31 cellular contexts compared by ENCODE assay signal in genomic region chr11:12069053-12069676, GRCh38. TPM values are rescaled to one million over a fixed set of nuclear protein-coding genes. Genes with fewer than 3 reads are reported as not detected.
A peak's percentile ranks its signal among the peaks of the same experiment; 100 is the strongest.
DNase-seq lines count a peak whose midpoint lies in the region; ATAC-seq and TF ChIP-seq lines count a peak whose summit lies in the region.
"Had no signal": no experiment of that assay in that cellular context is flagged by ENCODE, and none has a peak within 500 bp of the region (broad histone marks: within the 10 kb centered on the region; RNA-seq: fewer than 3 reads in every experiment).

No MANE protein-coding gene starts in this region.

- H2AFZ ChIP-seq in neuronal stem cell (ENCODE audit: low read length): no peak overlapping the region

- H3K4me1 Mint-ChIP-seq in WTC11: peaks cover 26% of the 10 kb centered on the region

- no peak overlapping the region for H3K9ac ChIP-seq in neuronal stem cell (ENCODE audit: low read depth, low read length, poor library complexity)

- H3K9me3 ChIP-seq in neuronal stem cell (replicated peaks in 1 of 2; ENCODE audit: control insufficient read depth in 2 of 2, insufficient read depth in 1 of 2, low read depth in 1 of 2, low read length in 2 of 2) (no peaks in the 10 kb centered on the region), HAP-1 (no peaks in the 10 kb centered on the region)
- H3K9me3 ChIP-seq: ovary, thyroid gland had no signal

- in situ Hi-C loops in G401 (cut with HindIII; ENCODE audit: low sequenced_read_pairs) (no loop called here), HAP-1 (cut with MboI; ENCODE audit: low sequenced_read_pairs) (loop anchor here (25.0 kb wide), 1 partner anchor 843 kb away; no protein-coding TSS in a partner anchor)

- WGBS in neuronal stem cell (ENCODE audit: extremely low coverage in 2 of 2, insufficient read length in 2 of 2, insufficient replicate concordance in 1 of 2), 2 donors: no CpG with 5 or more reads among the region's 12 CpGs

- H3K23ac ChIP-seq in neuronal stem cell (ENCODE audit: low read depth, low read length, poor library complexity): no peak overlapping the region

- H3K27me3 Mint-ChIP-seq in WTC11 (ENCODE audit: low read depth): no peaks in the 10 kb centered on the region; the same call in 1 of the 2 replicates

- H3K27me3 ChIP-seq in neuronal stem cell (ENCODE audit: control insufficient read depth in 3 of 3, insufficient read depth in 3 of 3, low read depth in 1 of 3, low read length in 3 of 3) (no peaks in the 10 kb centered on the region), HAP-1 (ENCODE audit: low read depth) (no peaks in the 10 kb centered on the region; the same call in 1 of the 2 replicates)
- H3K27me3 ChIP-seq: foreskin keratinocyte, MG63, ovary, right atrium auricular region, thyroid gland had no signal

- H3K4me3 ChIP-seq in neuronal stem cell (ENCODE audit: low read length in 2 of 2) (no peak overlapping the region), HAP-1 (no peak overlapping the region)
- H3K4me3 ChIP-seq: coronary artery, left ventricle myocardium inferior, MG63, ovary, right atrium auricular region, thyroid gland had no signal

- H3K18ac ChIP-seq in neuronal stem cell (ENCODE audit: low read length): peak overlapping the region; percentile 2

- H3K4me3 Mint-ChIP-seq in WTC11: no peak overlapping the region
- H3K4me3 Mint-ChIP-seq: CD8-positive, alpha-beta T cell; mesothelial cell of epicardium; natural killer cell treated with Interleukin-12 subunit alpha and Interleukin-12 subunit beta and Interleukin-15 and Interleukin-18, amount 100 ng/mL, for 72 hours; T-helper 2 cell treated with Interferon-gamma antibody and Interleukin-4, amounts not matched to agents 5 μg/mL and 100 μg/mL, for 36 hours had no signal

- no peak overlapping the region for H2AK5ac ChIP-seq in neuronal stem cell (ENCODE audit: low read depth, low read length)

- H3K4ac ChIP-seq in neuronal stem cell (ENCODE audit: low read length): no peak overlapping the region

- H3K27ac ChIP-seq in neuronal stem cell (replicated peaks; ENCODE audit: low read length): no peak overlapping the region
- H3K27ac ChIP-seq: 22Rv1, coronary artery, left ventricle myocardium inferior, ovary, right atrium auricular region, thyroid gland, WERI-Rb-1 had no signal

- H2BK120ac ChIP-seq in neuronal stem cell (ENCODE audit: low read depth, low read length): no peak overlapping the region

- H3K4me2 ChIP-seq in neuronal stem cell (ENCODE audit: insufficient read depth, low read length, poor library complexity, severe bottlenecking): no peak overlapping the region

- peaks cover 8% of the 10 kb centered on the region for H3K9me3 Mint-ChIP-seq in WTC11
- H3K9me3 Mint-ChIP-seq: CD8-positive, alpha-beta T cell; natural killer cell treated with Interleukin-12 subunit alpha and Interleukin-12 subunit beta and Interleukin-15 and Interleukin-18, amount 100 ng/mL, for 72 hours had no signal

- H3K36me3 Mint-ChIP-seq in WTC11: 0 out of 2 replicates have a peak, but pooled peaks cover 4% of the 10 kb centered on the region
- H3K36me3 Mint-ChIP-seq: CD8-positive, alpha-beta T cell; mesothelial cell of epicardium; natural killer cell treated with Interleukin-12 subunit alpha and Interleukin-12 subunit beta and Interleukin-15 and Interleukin-18, amount 100 ng/mL, for 72 hours had no signal

- H4K91ac ChIP-seq in neuronal stem cell (ENCODE audit: low read depth, low read length, poor library complexity): no peak overlapping the region

- H2BK12ac ChIP-seq in neuronal stem cell (ENCODE audit: low read length): peak overlapping the region; percentile 70

- POLR2A ChIA-PET in WTC11 (lab: Charles Lee): no interaction called here

- no peak overlapping the region for H2BK15ac ChIP-seq in neuronal stem cell (ENCODE audit: low read length)

- no peak for TF ChIP-seq CTCF in WTC11 (IDR thresholded peaks at IDR 0.05)

- no peak overlapping the region for H2BK5ac ChIP-seq in neuronal stem cell (ENCODE audit: low read length)

- no peak overlapping the region for H3K27ac Mint-ChIP-seq in WTC11
- H3K27ac Mint-ChIP-seq: CD8-positive, alpha-beta T cell; mesothelial cell of epicardium; natural killer cell treated with Interleukin-12 subunit alpha and Interleukin-12 subunit beta and Interleukin-15 and Interleukin-18, amount 100 ng/mL, for 72 hours; T-helper 2 cell treated with Interferon-gamma antibody and Interleukin-4, amounts not matched to agents 5 μg/mL and 100 μg/mL, for 36 hours had no signal

- H4K8ac ChIP-seq in neuronal stem cell (ENCODE audit: low read depth, low read length): no peak overlapping the region

- CTCF ChIA-PET in WTC11 (lab: Charles Lee): interaction anchor here (3.3 kb wide), 1 partner anchor 18 kb away, joined by 22 read pairs; no protein-coding TSS in a partner anchor

- DNase-seq in DMS53 (lab: John Stamatoyannopoulos, UW) (peak; percentile 31), DMS53 treated with DMSO at 0.1 percent for 48 hours (lab: John Stamatoyannopoulos, UW; ENCODE audit: unreplicated experiment) (no peak), G401 (ENCODE audit: low spot score) (peak; percentile 50), WTC11 (ENCODE audit: low spot score) (no peak), neuronal stem cell (ENCODE audit: low spot score) (no peak), HAP-1 (ENCODE audit: low spot score in 2 of 2) (no peak), NCI-H1048 (lab: John Stamatoyannopoulos, UW) (no peak)
- DNase-seq in activated CD4-positive, CD25-positive, alpha-beta regulatory T cell (lab: John Stamatoyannopoulos, UW): no peak
- DNase-seq: activated effector memory CD4-positive, alpha-beta T cell treated with Interleukin-2 at 50 U/mL for 16 hours; activated T-cell treated with anti-CD3 and anti-CD28 coated beads for 4 hours; CD8-positive, alpha-beta T cell; foreskin keratinocyte; GF-D8; left ventricle myocardium inferior; MG63; NCI-H1436; NCI-H2107; ovary; RPMI8226; stimulated activated CD4-positive, alpha-beta T cell treated with anti-CD3 and anti-CD28 coated beads, Interleukin-12 subunit alpha, Interleukin-12 subunit beta, amount 100 ng/mL, for 4 hours; stimulated activated naive CD8-positive, alpha-beta T cell treated with anti-CD3 and anti-CD28 coated beads, Interleukin-15, Interleukin-2, amounts not matched to agents 100 U/mL and 50 U/mL, for 24 hours; thyroid gland; WERI-Rb-1 had no signal

- H3K4me1 ChIP-seq in neuronal stem cell (ENCODE audit: control insufficient read depth in 2 of 2, insufficient read depth in 1 of 2, low read depth in 1 of 2, low read length in 2 of 2) (peaks cover 14 to 23% of the 10 kb centered on the region in 2 donors), HAP-1 (no peaks in the 10 kb centered on the region)

- ATAC-seq in WTC11: no peak
- ATAC-seq: CD8-positive, alpha-beta T cell; esophagus mucosa; foreskin keratinocyte; natural killer cell treated with Interleukin-12 subunit alpha and Interleukin-12 subunit beta and Interleukin-15 and Interleukin-18, amount 100 ng/mL, for 72 hours; SK-N-SH treated with all-trans-retinoic acid at 6 μM for 48 hours; stimulated activated naive CD8-positive, alpha-beta T cell treated with anti-CD3 and anti-CD28 coated beads, Interleukin-15, Interleukin-2, amounts not matched to agents 100 U/mL and 50 U/mL, for 24 hours had no signal

- H3K14ac ChIP-seq in neuronal stem cell (ENCODE audit: low read length): no peak overlapping the region

- H3K79me1 ChIP-seq in neuronal stem cell (ENCODE audit: low read depth, low read length): no peaks in the 10 kb centered on the region

- no peaks in the 10 kb centered on the region for H3K36me3 ChIP-seq in neuronal stem cell (replicated peaks in 1 of 2; ENCODE audit: control insufficient read depth in 2 of 2, insufficient read depth in 2 of 2, low read length in 2 of 2)
- H3K36me3 ChIP-seq in HAP-1 (replicated peaks): no peaks in the 10 kb centered on the region
- H3K36me3 ChIP-seq: left ventricle myocardium inferior, MG63, ovary, right atrium auricular region, thyroid gland, WERI-Rb-1 had no signal

TF ChIP-seq in WTC11, 78 proteins besides CTCF, POLR2A, EP300 and RAD21:
- TF ChIP-seq CDX4 (CRISPR knock-in tag; IDR thresholded peaks at IDR 0.05; ENCODE audit: borderline replicate concordance) (no peak), ZNF121 (CRISPR knock-in tag; IDR thresholded peaks at IDR 0.05) (peak; percentile 50; the same call in 1 of the 2 replicates)

RNA-seq across cellular contexts. Expression of gene MICAL2, which starts 41.2 kb away (rescaled TPM):
- total RNA-seq in G401 (2014; rRNA removed; shearing (Covaris generic)): 12.6 and 21.1 TPM in 2 replicates
- 2.2 to 3.1 TPM (median 2.6 TPM) in 3 replicates for total RNA-seq in WTC11 (2021)
- polyA plus RNA-seq in neuronal stem cell (2013, experiment 1 of 2): 0.36 TPM
- polyA plus RNA-seq in neuronal stem cell (2013, experiment 2 of 2): 0.26 TPM

Comparison
In these comparisons a context has a peak if more than half of its experiments do, and no peak if none do; other contexts are left out.
1. DNase-seq: peak in DMS53 (single experiment) and G401 (single experiment); none in DMS53 treated with DMSO at 0.1 percent for 48 hours (single experiment), WTC11 (single experiment), neuronal stem cell (single experiment), HAP-1 (0 of 2), activated CD4-positive, CD25-positive, alpha-beta regulatory T cell (0 of 4) and NCI-H1048 (single experiment).